1 cellular context compared by ENCODE assay signal in the genomic region with DNA sequence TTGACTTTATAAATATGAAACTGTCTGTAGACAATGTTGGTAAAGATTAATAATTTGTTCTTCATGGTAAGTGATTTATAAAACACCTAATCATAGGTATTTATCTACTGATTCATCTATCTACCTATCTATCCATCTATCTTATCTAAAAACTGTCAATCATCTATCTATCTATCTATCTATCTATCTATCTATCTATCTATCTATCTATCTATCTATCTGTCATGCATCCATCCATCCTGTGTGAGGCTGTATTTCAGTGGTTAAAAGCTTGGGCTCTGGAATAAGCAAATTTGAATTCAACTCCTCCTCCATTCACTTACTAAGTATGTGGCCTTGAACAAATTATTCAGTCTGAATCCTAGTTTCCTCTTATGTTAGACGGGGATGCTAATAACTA.
TF ChIP-seq lines count a peak whose summit lies in the region.

No MANE protein-coding gene starts in this region.

TF ChIP-seq in K562, 482 proteins besides CTCF, POLR2A, EP300 and RAD21 (continued from another document):
- TF ChIP-seq KAT7 (CRISPR knock-in tag; IDR thresholded peaks at IDR 0.05; ENCODE audit: borderline replicate concordance) (no peak), CSDE1 (IDR thresholded peaks at IDR 0.05) (no peak), JUN (IDR thresholded peaks at IDR 0.05; ENCODE audit: borderline replicate concordance, low read depth, low read length) (no peak), JUN (CRISPR knock-in tag; IDR thresholded peaks at IDR 0.05; ENCODE audit: borderline replicate concordance) (no peak), ZBTB8A (IDR thresholded peaks at IDR 0.05; ENCODE audit: partially characterized antibody) (no peak), VEZF1 (CRISPR knock-in tag; IDR thresholded peaks at IDR 0.05) (no peak), SMAD2 (IDR thresholded peaks at IDR 0.05; ENCODE audit: low read depth, low read length) (no peak), MCM7 (IDR thresholded peaks at IDR 0.05) (0 out of 4 replicates have a peak, but pooled peaks of 1 of the 2 experiments have one; percentile 20), CC2D1A (IDR thresholded peaks at IDR 0.05) (no peak), WHSC1 (IDR thresholded peaks at IDR 0.05; ENCODE audit: low read length) (no peak), DACH1 (IDR thresholded peaks at IDR 0.05; ENCODE audit: partially characterized antibody) (peak; percentile 95), TSC22D4 (tag; IDR thresholded peaks at IDR 0.05) (no peak), ELF4 (CRISPR knock-in tag; IDR thresholded peaks at IDR 0.05) (no peak), ZBTB2 (IDR thresholded peaks at IDR 0.05) (peak; percentile 74), KLF10 (CRISPR knock-in tag; IDR thresholded peaks at IDR 0.05) (no peak), ZNF785 (CRISPR knock-in tag; IDR thresholded peaks at IDR 0.05) (no peak), GATAD2B (IDR thresholded peaks at IDR 0.05; ENCODE audit: borderline replicate concordance) (peak; percentile 57; the same call in 1 of the 2 replicates), ZBTB5 (IDR thresholded peaks at IDR 0.05) (no peak), PHB2 (IDR thresholded peaks at IDR 0.05; ENCODE audit: low read depth) (no peak), SMAD1 (IDR thresholded peaks at IDR 0.05; ENCODE audit: low read depth, low read length, partially characterized antibody) (no peak), SREBF2 (CRISPR knock-in tag; IDR thresholded peaks at IDR 0.05) (no peak), XRCC3 (IDR thresholded peaks at IDR 0.05) (no peak), CREB5 (CRISPR knock-in tag; IDR thresholded peaks at IDR 0.05) (no peak), ATF7 (IDR thresholded peaks at IDR 0.05) (no peak)
- TF ChIP-seq, protein P1, sequence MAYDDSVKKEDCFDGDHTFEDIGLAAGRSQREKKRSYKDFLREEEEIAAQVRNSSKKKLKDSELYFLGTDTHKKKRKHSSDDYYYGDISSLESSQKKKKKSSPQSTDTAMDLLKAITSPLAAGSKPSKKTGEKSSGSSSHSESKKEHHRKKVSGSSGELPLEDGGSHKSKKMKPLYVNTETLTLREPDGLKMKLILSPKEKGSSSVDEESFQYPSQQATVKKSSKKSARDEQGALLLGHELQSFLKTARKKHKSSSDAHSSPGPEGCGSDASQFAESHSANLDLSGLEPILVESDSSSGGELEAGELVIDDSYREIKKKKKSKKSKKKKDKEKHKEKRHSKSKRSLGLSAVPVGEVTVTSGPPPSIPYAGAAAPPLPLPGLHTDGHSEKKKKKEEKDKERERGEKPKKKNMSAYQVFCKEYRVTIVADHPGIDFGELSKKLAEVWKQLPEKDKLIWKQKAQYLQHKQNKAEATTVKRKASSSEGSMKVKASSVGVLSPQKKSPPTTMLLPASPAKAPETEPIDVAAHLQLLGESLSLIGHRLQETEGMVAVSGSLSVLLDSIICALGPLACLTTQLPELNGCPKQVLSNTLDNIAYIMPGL (CRISPR knock-in tag; IDR thresholded peaks at IDR 0.05), result no peak
- TF ChIP-seq, protein P2, sequence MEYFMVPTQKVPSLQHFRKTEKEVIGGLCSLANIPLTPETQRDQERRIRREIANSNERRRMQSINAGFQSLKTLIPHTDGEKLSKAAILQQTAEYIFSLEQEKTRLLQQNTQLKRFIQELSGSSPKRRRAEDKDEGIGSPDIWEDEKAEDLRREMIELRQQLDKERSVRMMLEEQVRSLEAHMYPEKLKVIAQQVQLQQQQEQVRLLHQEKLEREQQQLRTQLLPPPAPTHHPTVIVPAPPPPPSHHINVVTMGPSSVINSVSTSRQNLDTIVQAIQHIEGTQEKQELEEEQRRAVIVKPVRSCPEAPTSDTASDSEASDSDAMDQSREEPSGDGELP (CRISPR knock-in tag; IDR thresholded peaks at IDR 0.05; ENCODE audit: borderline replicate concordance), result no peak
- TF ChIP-seq, protein P3, sequence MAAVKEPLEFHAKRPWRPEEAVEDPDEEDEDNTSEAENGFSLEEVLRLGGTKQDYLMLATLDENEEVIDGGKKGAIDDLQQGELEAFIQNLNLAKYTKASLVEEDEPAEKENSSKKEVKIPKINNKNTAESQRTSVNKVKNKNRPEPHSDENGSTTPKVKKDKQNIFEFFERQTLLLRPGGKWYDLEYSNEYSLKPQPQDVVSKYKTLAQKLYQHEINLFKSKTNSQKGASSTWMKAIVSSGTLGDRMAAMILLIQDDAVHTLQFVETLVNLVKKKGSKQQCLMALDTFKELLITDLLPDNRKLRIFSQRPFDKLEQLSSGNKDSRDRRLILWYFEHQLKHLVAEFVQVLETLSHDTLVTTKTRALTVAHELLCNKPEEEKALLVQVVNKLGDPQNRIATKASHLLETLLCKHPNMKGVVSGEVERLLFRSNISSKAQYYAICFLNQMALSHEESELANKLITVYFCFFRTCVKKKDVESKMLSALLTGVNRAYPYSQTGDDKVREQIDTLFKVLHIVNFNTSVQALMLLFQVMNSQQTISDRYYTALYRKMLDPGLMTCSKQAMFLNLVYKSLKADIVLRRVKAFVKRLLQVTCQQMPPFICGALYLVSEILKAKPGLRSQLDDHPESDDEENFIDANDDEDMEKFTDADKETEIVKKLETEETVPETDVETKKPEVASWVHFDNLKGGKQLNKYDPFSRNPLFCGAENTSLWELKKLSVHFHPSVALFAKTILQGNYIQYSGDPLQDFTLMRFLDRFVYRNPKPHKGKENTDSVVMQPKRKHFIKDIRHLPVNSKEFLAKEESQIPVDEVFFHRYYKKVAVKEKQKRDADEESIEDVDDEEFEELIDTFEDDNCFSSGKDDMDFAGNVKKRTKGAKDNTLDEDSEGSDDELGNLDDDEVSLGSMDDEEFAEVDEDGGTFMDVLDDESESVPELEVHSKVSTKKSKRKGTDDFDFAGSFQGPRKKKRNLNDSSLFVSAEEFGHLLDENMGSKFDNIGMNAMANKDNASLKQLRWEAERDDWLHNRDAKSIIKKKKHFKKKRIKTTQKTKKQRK (IDR thresholded peaks at IDR 0.05; ENCODE audit: borderline replicate concordance, low read depth, low read length), result no peak
